ENCODE assay signal across 1 cellular context in the genomic region with DNA sequence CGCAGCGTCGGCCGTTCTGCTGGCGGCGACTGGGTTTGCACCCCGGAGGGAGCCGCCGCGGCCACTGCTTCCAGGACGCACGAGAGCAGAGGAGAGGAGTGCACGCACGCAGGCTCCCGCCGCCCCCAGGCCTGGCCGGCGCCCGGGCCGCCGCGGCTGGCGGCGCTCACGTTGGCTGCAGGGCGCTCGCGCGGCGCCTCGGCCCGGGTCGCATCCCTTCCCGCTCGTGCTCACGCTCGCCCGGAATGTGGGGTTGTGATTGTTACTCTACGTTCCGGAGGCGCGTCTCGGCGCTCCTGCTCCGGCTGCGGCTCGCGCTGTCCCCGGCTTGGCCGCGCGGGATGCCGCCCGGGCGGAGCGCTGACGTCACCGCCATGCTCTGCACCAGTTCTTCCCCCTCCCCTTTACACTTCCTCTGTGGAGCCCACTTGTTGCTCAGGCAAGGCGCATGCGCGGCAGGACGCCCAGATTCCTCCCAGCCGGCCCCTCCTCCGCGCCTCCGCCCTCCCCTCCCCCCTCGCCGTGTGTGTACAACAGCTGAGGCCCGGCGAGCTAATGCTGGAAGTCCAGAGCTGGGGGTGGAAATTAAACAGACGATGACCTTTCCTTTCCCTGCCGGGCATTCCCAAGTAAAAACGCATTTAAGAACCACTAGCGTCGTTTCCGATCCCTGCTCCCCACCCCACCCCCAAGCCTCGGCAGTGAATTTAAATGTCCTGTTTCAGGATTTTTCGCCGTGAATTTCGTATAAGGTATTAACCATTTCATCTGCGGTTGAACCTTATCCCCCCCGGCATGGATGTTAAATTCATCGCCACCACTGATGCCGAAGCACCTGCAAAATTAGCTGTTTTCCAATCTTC.
TF ChIP-seq lines count a peak whose summit lies in the region.

Gene IRF2BPL, minus strand, starts transcription at position 325 of the 863 bp plus-strand sequence. CDS start 916 bp downstream, outside the sequence.

TF ChIP-seq in HepG2, 621 proteins besides CTCF, POLR2A, EP300 and RAD21 (continued from another document and continues in another):
- no peak for TF ChIP-seq AHDC1 (CRISPR knock-in tag; IDR thresholded peaks at IDR 0.05; ENCODE audit: borderline replicate concordance)
- no peak; the same call in 1 of the 2 replicates for TF ChIP-seq ZHX2 (IDR thresholded peaks at IDR 0.05; ENCODE audit: low read depth)
- no peak for TF ChIP-seq ZHX2 (CRISPR knock-in tag; IDR thresholded peaks at IDR 0.05; ENCODE audit: borderline replicate concordance)
- TF ChIP-seq ELF4 (CRISPR knock-in tag; IDR thresholded peaks at IDR 0.05; ENCODE audit: borderline replicate concordance), result no peak
- TF ChIP-seq KDM1A (CRISPR knock-in tag; IDR thresholded peaks at IDR 0.05), result peak; percentile 36; the same call in 1 of the 2 replicates
- no peak for TF ChIP-seq ZC3H4 (CRISPR knock-in tag; IDR thresholded peaks at IDR 0.05; ENCODE audit: borderline replicate concordance)
- TF ChIP-seq, protein P1, sequence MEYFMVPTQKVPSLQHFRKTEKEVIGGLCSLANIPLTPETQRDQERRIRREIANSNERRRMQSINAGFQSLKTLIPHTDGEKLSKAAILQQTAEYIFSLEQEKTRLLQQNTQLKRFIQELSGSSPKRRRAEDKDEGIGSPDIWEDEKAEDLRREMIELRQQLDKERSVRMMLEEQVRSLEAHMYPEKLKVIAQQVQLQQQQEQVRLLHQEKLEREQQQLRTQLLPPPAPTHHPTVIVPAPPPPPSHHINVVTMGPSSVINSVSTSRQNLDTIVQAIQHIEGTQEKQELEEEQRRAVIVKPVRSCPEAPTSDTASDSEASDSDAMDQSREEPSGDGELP (IDR thresholded peaks at IDR 0.05; ENCODE audit: borderline replicate concordance, low read depth), result peak; percentile 99
- no peak for TF ChIP-seq ZNF607 (CRISPR knock-in tag; IDR thresholded peaks at IDR 0.05; ENCODE audit: borderline replicate concordance)
- TF ChIP-seq ZNF207 (IDR thresholded peaks at IDR 0.05; ENCODE audit: borderline replicate concordance), result no peak
- peak; percentile 54; the same call in 1 of the 2 replicates for TF ChIP-seq FOXP1 (IDR thresholded peaks at IDR 0.05)
- TF ChIP-seq FOXP1 (CRISPR knock-in tag; IDR thresholded peaks at IDR 0.05), result peak; percentile 82
- peak; percentile 69 for TF ChIP-seq POLR2AphosphoS5 (IDR thresholded peaks at IDR 0.05; ENCODE audit: low read depth, low read length)
- peak; percentile 69; the same call in 1 of the 2 replicates for TF ChIP-seq ZNF362 (CRISPR knock-in tag; IDR thresholded peaks at IDR 0.05; ENCODE audit: borderline replicate concordance)
- TF ChIP-seq, protein P2, sequence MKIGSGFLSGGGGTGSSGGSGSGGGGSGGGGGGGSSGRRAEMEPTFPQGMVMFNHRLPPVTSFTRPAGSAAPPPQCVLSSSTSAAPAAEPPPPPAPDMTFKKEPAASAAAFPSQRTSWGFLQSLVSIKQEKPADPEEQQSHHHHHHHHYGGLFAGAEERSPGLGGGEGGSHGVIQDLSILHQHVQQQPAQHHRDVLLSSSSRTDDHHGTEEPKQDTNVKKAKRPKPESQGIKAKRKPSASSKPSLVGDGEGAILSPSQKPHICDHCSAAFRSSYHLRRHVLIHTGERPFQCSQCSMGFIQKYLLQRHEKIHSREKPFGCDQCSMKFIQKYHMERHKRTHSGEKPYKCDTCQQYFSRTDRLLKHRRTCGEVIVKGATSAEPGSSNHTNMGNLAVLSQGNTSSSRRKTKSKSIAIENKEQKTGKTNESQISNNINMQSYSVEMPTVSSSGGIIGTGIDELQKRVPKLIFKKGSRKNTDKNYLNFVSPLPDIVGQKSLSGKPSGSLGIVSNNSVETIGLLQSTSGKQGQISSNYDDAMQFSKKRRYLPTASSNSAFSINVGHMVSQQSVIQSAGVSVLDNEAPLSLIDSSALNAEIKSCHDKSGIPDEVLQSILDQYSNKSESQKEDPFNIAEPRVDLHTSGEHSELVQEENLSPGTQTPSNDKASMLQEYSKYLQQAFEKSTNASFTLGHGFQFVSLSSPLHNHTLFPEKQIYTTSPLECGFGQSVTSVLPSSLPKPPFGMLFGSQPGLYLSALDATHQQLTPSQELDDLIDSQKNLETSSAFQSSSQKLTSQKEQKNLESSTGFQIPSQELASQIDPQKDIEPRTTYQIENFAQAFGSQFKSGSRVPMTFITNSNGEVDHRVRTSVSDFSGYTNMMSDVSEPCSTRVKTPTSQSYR (CRISPR knock-in tag; IDR thresholded peaks at IDR 0.05; ENCODE audit: borderline replicate concordance), result peak; percentile 99
- TF ChIP-seq SOX6 (IDR thresholded peaks at IDR 0.05), result no peak
- peak; percentile 84 for TF ChIP-seq SOX6 (CRISPR knock-in tag; IDR thresholded peaks at IDR 0.05)
- TF ChIP-seq ZNF646 (CRISPR knock-in tag; IDR thresholded peaks at IDR 0.05), result no peak
- no peak for TF ChIP-seq ZNF224 (CRISPR knock-in tag; IDR thresholded peaks at IDR 0.05)
- TF ChIP-seq ZNF282 (IDR thresholded peaks at IDR 0.05; ENCODE audit: partially characterized antibody), result no peak
- no peak for TF ChIP-seq HNRNPUL1 (IDR thresholded peaks at IDR 0.05; ENCODE audit: low read depth, low read length)
- TF ChIP-seq, protein P3, sequence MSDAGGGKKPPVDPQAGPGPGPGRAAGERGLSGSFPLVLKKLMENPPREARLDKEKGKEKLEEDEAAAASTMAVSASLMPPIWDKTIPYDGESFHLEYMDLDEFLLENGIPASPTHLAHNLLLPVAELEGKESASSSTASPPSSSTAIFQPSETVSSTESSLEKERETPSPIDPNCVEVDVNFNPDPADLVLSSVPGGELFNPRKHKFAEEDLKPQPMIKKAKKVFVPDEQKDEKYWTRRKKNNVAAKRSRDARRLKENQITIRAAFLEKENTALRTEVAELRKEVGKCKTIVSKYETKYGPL (CRISPR knock-in tag; IDR thresholded peaks at IDR 0.05), result no peak
- no peak for TF ChIP-seq MLLT10 (CRISPR knock-in tag; IDR thresholded peaks at IDR 0.05)
- no peak for TF ChIP-seq CENPBD1 (CRISPR knock-in tag; IDR thresholded peaks at IDR 0.05; ENCODE audit: borderline replicate concordance, low read depth)
